In genomic region chr13:98315902-98316301, GRCh38 we compare ENCODE assay signal across 23 cellular contexts.
DNase-seq lines count a peak whose midpoint lies in the region; ATAC-seq and TF ChIP-seq lines count a peak whose summit lies in the region.
"Had no signal": no experiment of that assay in that cellular context is flagged by ENCODE, and none has a peak within 500 bp of the region (broad histone marks: within the 10 kb centered on the region; RNA-seq: fewer than 3 reads in every experiment).

No MANE protein-coding gene starts in this region.

- no peaks in the 10 kb centered on the region for H3K9me3 ChIP-seq in cardiac muscle cell (ENCODE audit: low read depth)
- H3K9me3 ChIP-seq: adrenal gland, pancreas, Peyer's patch, SJCRH30 had no signal

- no peaks in the 10 kb centered on the region for H3K36me3 ChIP-seq in cardiac muscle cell
- H3K36me3 ChIP-seq: adrenal gland, pancreas, Peyer's patch, SJCRH30 had no signal

- no peaks in the 10 kb centered on the region for H3K27me3 ChIP-seq in cardiac muscle cell
- H3K27me3 ChIP-seq: adrenal gland, pancreas, Peyer's patch, SJCRH30 had no signal

- intact Hi-C loops in Right ventricle myocardium inferior (cut with DNase I) (no loop called here), cardiac septum (cut with DNase I) (no loop called here)

- DNase-seq in Right ventricle myocardium inferior (ENCODE audit: missing footprints) (no peak), cardiac septum (ENCODE audit: low spot score) (no peak), cardiac muscle cell (ENCODE audit: low read depth in 1 of 2, low spot score in 1 of 2) (peak in 1 of 2 donors; percentile 42), myocyte (ENCODE audit: low read depth) (peak; percentile 35), GM10248 (ENCODE audit: extremely low spot score) (no peak), A172 (ENCODE audit: low spot score) (no peak), KG1 (lab: John Stamatoyannopoulos, UW) (no peak)
- DNase-seq: 8988T; activated CD4-positive, alpha-beta T cell treated with anti-CD3 and anti-CD28 coated beads for 36 hours; activated CD8-positive, alpha-beta memory T cell treated with anti-CD3 and anti-CD28 coated beads for 24 hours; activated gamma-delta T cell treated with Interleukin-2 at 50 U/mL for 16 hours; activated T-cell treated with anti-CD3 and anti-CD28 coated beads, Interleukin-2, amount 50 U/mL, for 1 hour; adrenal gland; AML-193; CD8-positive, alpha-beta memory T cell; natural killer cell; NCI-H146; pancreas; Peyer's patch; stimulated activated naive CD8-positive, alpha-beta T cell treated with anti-CD3 and anti-CD28 coated beads, Interleukin-15, Interleukin-2, amounts not matched to agents 100 U/mL and 50 U/mL, for 24 hours had no signal

- ATAC-seq in Right ventricle myocardium inferior = peak; percentile 72
- no peak for ATAC-seq in HG02610 (IDR thresholded peaks at IDR 0.05; ENCODE audit: unreplicated experiment)
- ATAC-seq: activated CD4-positive, alpha-beta T cell treated with anti-CD3 and anti-CD28 coated beads for 36 hours; natural killer cell; pancreas; stimulated activated naive CD8-positive, alpha-beta T cell treated with anti-CD3 and anti-CD28 coated beads, Interleukin-15, Interleukin-2, amounts not matched to agents 100 U/mL and 50 U/mL, for 24 hours had no signal

- H3K4me1 ChIP-seq in cardiac muscle cell (ENCODE audit: low read depth) = peaks cover 13% of the 10 kb centered on the region
- H3K4me1 ChIP-seq: adrenal gland, SJCRH30 had no signal

- H3K27ac ChIP-seq in cardiac muscle cell = peak overlapping the region; percentile 63
- H3K27ac ChIP-seq: adrenal gland, coronary artery, pancreas, Peyer's patch had no signal

- H3K4me3 ChIP-seq in cardiac muscle cell = no peak overlapping the region
- H3K4me3 ChIP-seq: adrenal gland, coronary artery, pancreas, Peyer's patch, SJCRH30 had no signal

- POLR2A ChIA-PET in GM10248 (lab: Yijun Ruan, JAX) = no interaction called here

- CTCF ChIA-PET in GM10248 (lab: Yijun Ruan, JAX) = interaction anchor here (0.8 to 1.3 kb wide), 3 partner anchors 10 to 38 kb away, joined by 3 to 4 read pairs (median 3); no protein-coding TSS in a partner anchor

- TF ChIP-seq CTCF in cardiac muscle cell (IDR thresholded peaks at IDR 0.05; ENCODE audit: low read depth, low read length) = no peak
- no peak for TF ChIP-seq CTCF in GM10248 (IDR thresholded peaks at IDR 0.05; ENCODE audit: control extremely low read depth, extremely low read depth, low read depth, missing control alignments)
